Comparison of ENCODE assay signal across 8 cellular contexts in the genomic region with DNA sequence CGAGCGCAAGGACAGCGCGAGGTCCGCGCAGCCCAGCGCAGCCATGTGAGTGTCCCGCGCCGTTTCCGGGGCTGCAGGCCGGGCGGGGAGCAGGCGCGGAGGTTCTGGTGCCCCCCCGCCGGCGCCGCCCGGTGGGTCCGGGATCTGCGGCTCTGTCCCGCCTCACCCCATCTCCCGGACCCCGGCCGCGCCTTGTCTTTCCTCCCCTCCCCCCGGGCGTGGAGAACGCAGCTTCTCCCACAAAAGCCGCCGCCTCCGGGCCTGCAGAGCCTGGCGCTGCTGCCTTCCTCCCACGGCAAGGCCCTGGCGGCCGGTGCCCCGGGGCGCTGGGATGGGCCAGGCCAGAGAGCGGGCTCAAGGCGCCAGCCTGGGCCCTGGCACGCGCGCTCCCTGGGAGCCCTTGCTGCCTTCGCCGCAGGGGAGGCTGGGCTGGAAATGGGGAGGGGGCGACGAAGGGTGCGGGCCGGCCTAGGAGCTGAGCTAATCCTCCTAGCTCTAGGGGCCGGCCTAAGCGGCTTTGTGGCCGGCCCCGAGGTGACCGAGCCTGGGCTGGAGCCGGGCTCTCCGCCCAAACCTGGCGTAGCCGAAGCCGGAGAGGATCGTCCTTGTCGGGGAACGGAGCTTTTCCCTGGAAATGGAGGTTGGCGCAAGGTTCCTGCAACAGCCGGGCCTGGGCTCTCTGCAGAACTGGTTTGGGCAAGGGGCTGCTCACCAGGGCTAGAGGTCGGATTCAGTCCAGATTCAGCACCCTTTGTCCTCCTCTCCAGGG. TPM values are rescaled to one million over a fixed set of nuclear protein-coding genes. Genes with fewer than 3 reads are reported as not detected.
DNase-seq lines count a peak whose midpoint lies in the region; ATAC-seq and TF ChIP-seq lines count a peak whose summit lies in the region.

No MANE protein-coding gene starts in this region.

- in situ Hi-C loops in HAP-1 (cut with MboI; ENCODE audit: low sequenced_read_pairs) = no loop called here

- H3K4me1 ChIP-seq in HAP-1 (peaks cover 8% of the 10 kb centered on the region), mesendoderm (ENCODE audit: control insufficient read depth, low read depth, low read length) (peaks cover 2% of the 10 kb centered on the region), upper lobe of left lung (peaks cover 28 to 51% (median 37%) of the 10 kb centered on the region in 4 donors)

- H2BK5ac ChIP-seq in mesendoderm (ENCODE audit: low read length) = no peak overlapping the region

- peak; percentile 49 for DNase-seq in CD1c-positive myeloid dendritic cell (ENCODE audit: extremely low spot score)
- DNase-seq in HAP-1 (ENCODE audit: low spot score in 2 of 2) = peak in 1 of 2 experiments; percentile 71
- peak in 4 of 34 experiments; percentile 24 to 32 (median 28) for DNase-seq in T-cell
- peak; percentile 83 for DNase-seq in ecto neural progenitor cell (ENCODE audit: low spot score)
- peak; percentile 42 for DNase-seq in mesendoderm
- peak; percentile 37 to 91 for DNase-seq in upper lobe of left lung
- DNase-seq in Ammon's horn (ENCODE audit: low spot score) = no peak

- POLR2A ChIA-PET in T-cell (lab: Charles Lee) = no interaction called here

- H3K79me2 ChIP-seq in mesendoderm (ENCODE audit: control insufficient read depth, insufficient read depth, low read length) = no peaks in the 10 kb centered on the region

- H3K4me3 ChIP-seq in HAP-1 (peak overlapping the region; percentile 74), mesendoderm (ENCODE audit: low read length) (peak overlapping the region; percentile 35), upper lobe of left lung (peak overlapping the region; percentile 69 to 86 (median 74))

- H3K36me3 ChIP-seq in HAP-1 (replicated peaks) = 0 out of 2 replicates have a peak, but pooled peaks cover 3% of the 10 kb centered on the region
- no peaks in the 10 kb centered on the region for H3K36me3 ChIP-seq in mesendoderm (ENCODE audit: control insufficient read depth, insufficient read depth, low read length)
- H3K36me3 ChIP-seq in upper lobe of left lung = no peaks in the 10 kb centered on the region

- H3K23ac ChIP-seq in mesendoderm (ENCODE audit: low read length) = peak overlapping the region; percentile 0

- peaks cover 14 to 18% of the 10 kb centered on the region in 2 donors for H3K27me3 Mint-ChIP-seq in T-cell

- H4K5ac ChIP-seq in mesendoderm (ENCODE audit: low read length) = no peak overlapping the region

- H3K79me1 ChIP-seq in mesendoderm (ENCODE audit: low read length) = no peaks in the 10 kb centered on the region

- H3K9me3 Mint-ChIP-seq in T-cell = no peaks in the 10 kb centered on the region

- H3K27me3 ChIP-seq in HAP-1 (ENCODE audit: low read depth) (no peaks in the 10 kb centered on the region), mesendoderm (ENCODE audit: insufficient read depth, low read length, poor library complexity) (peaks cover 32% of the 10 kb centered on the region), upper lobe of left lung (no peaks in the 10 kb centered on the region)

- no peak for TF ChIP-seq EP300 in upper lobe of left lung (IDR thresholded peaks at IDR 0.05)

- TF ChIP-seq CTCF in upper lobe of left lung (IDR thresholded peaks at IDR 0.05) = peak in 1 of 6 experiments; percentile 6

- peak overlapping the region; percentile 71 for H3K4me2 ChIP-seq in mesendoderm (ENCODE audit: low read length)

- peak overlapping the region; percentile 72 to 80 (median 80) for H3K4me3 Mint-ChIP-seq in T-cell

- no peak overlapping the region for H2BK120ac ChIP-seq in mesendoderm (ENCODE audit: low read depth, low read length)

- peak overlapping the region; percentile 85 for H3K56ac ChIP-seq in mesendoderm (ENCODE audit: low read length)

- H3K27ac ChIP-seq in mesendoderm (ENCODE audit: low read depth, low read length) = no peak overlapping the region
- peak overlapping the region; percentile 85 to 92 (median 90) for H3K27ac ChIP-seq in upper lobe of left lung

- ATAC-seq in T-cell (replicated peaks in 1 of 4) (peak; percentile 36 to 63 (median 52)), upper lobe of left lung (ENCODE audit: low FRiP score in 2 of 2) (peak; percentile 10 to 44), GM18502 (IDR thresholded peaks at IDR 0.05; ENCODE audit: poor library complexity, unreplicated experiment) (no peak)

- no peak overlapping the region for H4K8ac ChIP-seq in mesendoderm (ENCODE audit: low read depth, low read length)

- no peaks in the 10 kb centered on the region for H3K9me3 ChIP-seq in HAP-1
- no peaks in the 10 kb centered on the region for H3K9me3 ChIP-seq in upper lobe of left lung

- peak overlapping the region; percentile 56 for H3K4ac ChIP-seq in mesendoderm (ENCODE audit: low read depth, low read length)

- no CpG with 5 or more reads among the region's 66 CpGs for WGBS in mesendoderm (ENCODE audit: extremely low coverage, insufficient coverage, low lambda C conversion rate)
- WGBS in upper lobe of left lung, 2 donors = 1% methylated on average over 26 of the region's 66 CpGs; no CpG with 5 or more reads in 1 of the 2 donors

- no peak overlapping the region for H2AK5ac ChIP-seq in mesendoderm (ENCODE audit: low read length)

- H3K18ac ChIP-seq in mesendoderm (ENCODE audit: low read length) = peak overlapping the region; percentile 64

- CTCF ChIA-PET in T-cell (lab: Charles Lee) = interaction anchor here (0.6 to 0.9 kb wide), 2 partner anchors 8 to 115 kb away, joined by 8 to 9 read pairs; no protein-coding TSS in a partner anchor

- peaks cover 21 to 29% (median 28%) of the 10 kb centered on the region in 3 donors for H3K4me1 Mint-ChIP-seq in T-cell

- H3K36me3 Mint-ChIP-seq in T-cell = no peaks in the 10 kb centered on the region

- peak overlapping the region; percentile 68 for H3K9ac ChIP-seq in mesendoderm (ENCODE audit: low read length)

- TF ChIP-seq POLR2A in upper lobe of left lung (IDR thresholded peaks at IDR 0.05) = peak; percentile 24 to 69 (median 50)

- H2BK15ac ChIP-seq in mesendoderm (replicated peaks; ENCODE audit: low read depth) = no peak overlapping the region

- H3K27ac Mint-ChIP-seq in T-cell = peak overlapping the region in 1 of 2 donors; percentile 59

RNA-seq across cellular contexts. Expression of a gene that starts 0.4 kb away (rescaled TPM):
- total RNA-seq in T-cell (10 to 100 TPM; 33.9 to 60.7 (median 52.4) TPM), upper lobe of left lung (100 to 1,000 TPM in 4 of 6 donors, 10 to 100 TPM in 2; 76.9 to 183 (median 113) TPM)
- polyA plus RNA-seq in mesendoderm (2013, experiment 1 of 2) = 5.0 TPM
- 4.7 TPM for polyA plus RNA-seq in mesendoderm (2013, experiment 2 of 2)

RNA-seq across cellular contexts. Expression of a gene that starts 33.3 kb away (rescaled TPM):
- total RNA-seq in T-cell (10 to 100 TPM; 55.3 to 69.0 (median 64.0) TPM), upper lobe of left lung (10 to 100 TPM; 29.7 to 42.6 (median 34.2) TPM)
- 65.6 TPM for polyA plus RNA-seq in mesendoderm (2013, experiment 1 of 2)
- polyA plus RNA-seq in mesendoderm (2013, experiment 2 of 2) = 66.3 TPM

RNA-seq across cellular contexts. Expression of a gene that starts 45.7 kb away (rescaled TPM):
- not detected for total RNA-seq in T-cell
- not detected for polyA plus RNA-seq in mesendoderm (2013, experiment 1 of 2)
- not detected for polyA plus RNA-seq in mesendoderm (2013, experiment 2 of 2)
- total RNA-seq in upper lobe of left lung = 1 to 10 TPM in 3 of 6 donors, not detected in 3; 3.5 to 7.6 (median 3.8) TPM

RNA-seq across cellular contexts. Expression of a gene that starts 48.1 kb away (rescaled TPM):
- 10 to 100 TPM; 41.5 to 49.6 (median 45.8) TPM for total RNA-seq in T-cell
- polyA plus RNA-seq in mesendoderm (2013, experiment 1 of 2) = 37.4 TPM
- polyA plus RNA-seq in mesendoderm (2013, experiment 2 of 2) = 38.6 TPM
- total RNA-seq in upper lobe of left lung = 100 to 1,000 TPM in 4 of 6 donors, 10 to 100 TPM in 2; 69.1 to 221 (median 147) TPM
